In the genomic region with DNA sequence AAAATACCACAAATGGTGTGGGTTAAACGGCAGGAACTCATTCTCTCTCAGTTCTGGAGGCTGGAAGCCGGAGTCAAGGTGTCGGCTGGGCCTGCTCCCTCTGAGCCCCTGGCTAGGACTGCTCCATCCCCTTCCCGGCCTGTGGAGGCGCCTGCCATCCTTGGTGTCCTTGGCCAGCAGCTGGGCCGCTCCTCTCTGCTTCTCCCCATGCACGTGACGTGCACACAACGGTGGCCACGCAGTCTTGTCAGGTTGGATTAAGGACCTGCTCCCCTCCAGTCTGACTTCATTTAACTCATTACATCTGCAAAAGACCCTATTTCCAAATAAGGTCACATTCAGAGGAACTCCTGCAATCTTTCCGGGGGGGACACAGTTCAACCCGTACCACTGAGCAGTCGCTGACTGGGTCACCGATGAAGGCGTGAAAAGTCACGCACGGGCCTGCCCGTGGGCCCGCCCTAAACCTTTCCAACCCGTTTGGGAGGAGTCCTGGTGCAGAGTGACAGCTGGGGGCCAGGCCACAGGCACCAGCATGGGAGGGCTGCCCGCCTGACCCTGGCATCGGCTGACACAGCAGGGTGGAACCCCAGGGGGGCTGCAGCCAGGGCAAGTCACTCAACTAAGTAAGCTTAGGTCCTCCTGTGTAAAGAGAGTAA, we compare ENCODE assay signal across 19 cellular contexts.
DNase-seq lines count a peak whose midpoint lies in the region; ATAC-seq, FAIRE-seq and TF ChIP-seq lines count a peak whose summit lies in the region.
"Had no signal": no experiment of that assay in that cellular context is flagged by ENCODE, and none has a peak within 500 bp of the region (broad histone marks: within the 10 kb centered on the region; RNA-seq: fewer than 3 reads in every experiment).

No MANE protein-coding gene starts in this region.

- no peak overlapping the region for H2BK20ac ChIP-seq in H1 (ENCODE audit: low read length)

- H3K36me3 Mint-ChIP-seq in neural progenitor cell = no peaks in the 10 kb centered on the region

- H4K8ac ChIP-seq in H1 (ENCODE audit: extremely low read depth, insufficient read depth, low read length) = no peak overlapping the region

- H3K56ac ChIP-seq in H1 (replicated peaks; ENCODE audit: insufficient read length, low read depth, low read length) = no peak overlapping the region

- no peak overlapping the region for H2BK120ac ChIP-seq in H1 (replicated peaks; ENCODE audit: low read depth, low read length)

- H2BK15ac ChIP-seq in H1 (ENCODE audit: low read length) = 0 out of 2 replicates have a peak overlapping the region, but pooled peaks have one; percentile 29

- H3F3A ChIP-seq in neural progenitor cell (ENCODE audit: low read depth) = no peaks in the 10 kb centered on the region

- H3K27me3 ChIP-seq in HL-60 (ENCODE audit: insufficient read depth, poor library complexity, severe bottlenecking) (no peaks in the 10 kb centered on the region), H1 (replicated peaks in 1 of 4; ENCODE audit: control insufficient read depth in 3 of 4, extremely low read depth in 1 of 4, insufficient read depth in 3 of 4, low read length in 3 of 4) (no peaks in the 10 kb centered on the region), neural progenitor cell (no peaks in the 10 kb centered on the region), thyroid gland (no peaks in the 10 kb centered on the region), ovary (no peaks in the 10 kb centered on the region)

- peaks cover 8% of the 10 kb centered on the region for H3K4me1 Mint-ChIP-seq in neural progenitor cell

- H3K79me2 ChIP-seq in H1 (ENCODE audit: control insufficient read depth in 1 of 2, insufficient read depth in 2 of 2, low read length in 2 of 2) (no peaks in the 10 kb centered on the region), neural progenitor cell (ENCODE audit: low read depth) (no peaks in the 10 kb centered on the region)

- H3K4me2 ChIP-seq in H1 (ENCODE audit: insufficient read depth in 1 of 2, low read depth in 2 of 2, low read length in 2 of 2) (no peak overlapping the region), neural progenitor cell (no peak overlapping the region)

- H3K9ac ChIP-seq in H1 (replicated peaks in 1 of 4; ENCODE audit: extremely low read depth in 1 of 4, low read depth in 3 of 4, low read length in 3 of 4) = no peak overlapping the region
- H3K9ac ChIP-seq in neural progenitor cell = no peak overlapping the region

- H3K79me1 ChIP-seq in H1 (ENCODE audit: low read depth, low read length) = no peaks in the 10 kb centered on the region

- no peaks in the 10 kb centered on the region for H3K36me3 ChIP-seq in H1 (ENCODE audit: control insufficient read depth in 2 of 4, insufficient read depth in 4 of 4, low read length in 3 of 4)
- no peaks in the 10 kb centered on the region for H3K36me3 ChIP-seq in neural progenitor cell
- H3K36me3 ChIP-seq in thyroid gland = no peaks in the 10 kb centered on the region
- H3K36me3 ChIP-seq in ovary = no peaks in the 10 kb centered on the region

- H2BK5ac ChIP-seq in H1 (ENCODE audit: low read depth, low read length) = no peak overlapping the region

- H3K4me3 Mint-ChIP-seq in neural progenitor cell = no peak overlapping the region

- H3K23ac ChIP-seq in H1 (ENCODE audit: insufficient read length) = no peak overlapping the region

- H3K23me2 ChIP-seq in H1 (ENCODE audit: low read depth, low read length) = no peaks in the 10 kb centered on the region

- H3K27ac ChIP-seq in HL-60 (replicated peaks) (peak overlapping the region; percentile 88), H1 (ENCODE audit: low read depth, low read length) (no peak overlapping the region), neural progenitor cell (no peak overlapping the region), thyroid gland (peak overlapping the region in 2 of 3 donors; percentile 25 to 39), ovary (no peak overlapping the region)
- H3K27ac ChIP-seq: C4-2B had no signal

- intact Hi-C loops in thyroid gland (cut with DNase I) (no loop called here), ovary (cut with DNase I) (loop anchor here in 1 of 4 donors (10.0 kb wide), 1 partner anchor 170 kb away; no protein-coding TSS in a partner anchor)

- no peak overlapping the region for H3K14ac ChIP-seq in H1 (ENCODE audit: insufficient read length)

- TF ChIP-seq CTCF in HL-60 (IDR thresholded peaks at IDR 0.05; ENCODE audit: insufficient read depth, low read length) (no peak), H1 (IDR thresholded peaks at IDR 0.05; ENCODE audit: control extremely low read depth in 1 of 3, insufficient read depth in 1 of 3, low read depth in 1 of 3, low read length in 3 of 3) (peak in 1 of 3 experiments; percentile 7; a peak in 1 of 4 replicates), neural progenitor cell (IDR thresholded peaks at IDR 0.05) (no peak), thyroid gland (IDR thresholded peaks at IDR 0.05) (no peak), ovary (IDR thresholded peaks at IDR 0.05) (no peak)

- no peak overlapping the region for H3K4me3 ChIP-seq in HL-60 (replicated peaks; ENCODE audit: insufficient read depth, low read length)
- H3K4me3 ChIP-seq in H1 (ENCODE audit: extremely low read depth in 1 of 4, insufficient read depth in 2 of 4, low read depth in 3 of 4, low read length in 4 of 4) = no peak overlapping the region
- no peak overlapping the region for H3K4me3 ChIP-seq in neural progenitor cell
- H3K4me3 ChIP-seq in thyroid gland (replicated peaks in 1 of 3) = no peak overlapping the region
- H3K4me3 ChIP-seq in ovary = no peak overlapping the region

- H4K20me1 ChIP-seq in H1 (replicated peaks in 1 of 2; ENCODE audit: control insufficient read depth in 1 of 2, insufficient read depth in 2 of 2, low read length in 2 of 2) (no peaks in the 10 kb centered on the region), neural progenitor cell (ENCODE audit: low read depth) (no peaks in the 10 kb centered on the region)

- no peak; a peak in 1 of 4 replicates for TF ChIP-seq RAD21 in H1 (IDR thresholded peaks at IDR 0.05 in 1 of 2, conservative IDR thresholded peaks at IDR 0.05 in 1 of 2; ENCODE audit: low read depth in 2 of 2, low read length in 2 of 2)

- no peak overlapping the region for H3K18ac ChIP-seq in H1 (ENCODE audit: extremely low read depth, low read length)

- H2AFZ ChIP-seq in H1 (ENCODE audit: low read length) (no peak overlapping the region), neural progenitor cell (replicated peaks) (no peak overlapping the region)

- 0 out of 2 replicates have a peak overlapping the region, but pooled peaks have one; percentile 75 for H2BK12ac ChIP-seq in H1 (ENCODE audit: low read depth, low read length)

- no peak for TF ChIP-seq EP300 in H1 (IDR thresholded peaks at IDR 0.05; ENCODE audit: borderline replicate concordance in 1 of 2, low read depth in 2 of 2, low read length in 2 of 2)
- no peak for TF ChIP-seq EP300 in ovary (IDR thresholded peaks at IDR 0.05)

- TF ChIP-seq POLR2A in H1 (IDR thresholded peaks at IDR 0.05; ENCODE audit: control extremely low read depth in 1 of 2, low read depth in 2 of 2, low read length in 2 of 2) (no peak), thyroid gland (IDR thresholded peaks at IDR 0.05) (no peak), ovary (IDR thresholded peaks at IDR 0.05) (no peak)

- no peaks in the 10 kb centered on the region for H3K9me3 Mint-ChIP-seq in neural progenitor cell

- H2AK5ac ChIP-seq in H1 (ENCODE audit: low read depth, low read length) = no peak overlapping the region

- DNase-seq in HL-60 (ENCODE audit: low read depth in 1 of 2, low spot score in 1 of 2) (no peak), H1 (ENCODE audit: low read depth in 1 of 2, low spot score in 2 of 2) (no peak), neural progenitor cell (ENCODE audit: low spot score) (no peak), thyroid gland (peak; percentile 36 to 46), LoVo (ENCODE audit: low spot score) (no peak), ovary (no peak)
- DNase-seq: KG1, NCI-H1417, NCI-H187, NCI-H2227 treated with DMSO at 0.1 percent for 48 hours, NCI-H510A treated with DMSO at 0.1 percent for 48 hours, NCI-H82, OCI-M1, SHP77 had no signal

- POLR2A ChIA-PET in H1 (lab: Charles Lee; ENCODE audit: partially characterized antibody) = interaction anchor here (1.1 kb wide), 1 partner anchor 99 kb away, joined by 3 read pairs; no protein-coding TSS in a partner anchor

- peak overlapping the region; percentile 15 for H3K27ac Mint-ChIP-seq in neural progenitor cell

- WGBS in H1 (ENCODE audit: extremely low coverage in 1 of 2, insufficient coverage in 1 of 2, insufficient read length in 1 of 2, insufficient replicate concordance in 2 of 2, low coverage in 1 of 2, low lambda C conversion rate in 2 of 2, missing lambda C conversion rate in 1 of 2), 2 experiments = 92% methylated on average over 22 of the region's 22 CpGs; no CpG with 5 or more reads in 1 of the 2 experiments
- WGBS in thyroid gland, 2 donors = 88 to 92% methylated on average over 18 to 22 of the region's 22 CpGs
- WGBS in ovary, 3 donors = 84 to 92% (median 88%) methylated on average over 22 of the region's 22 CpGs

- H4K5ac ChIP-seq in H1 (ENCODE audit: insufficient read length, low read depth, low read length) = no peak overlapping the region

- CTCF ChIA-PET in H1 (lab: Charles Lee; ENCODE audit: partially characterized antibody) = interaction anchor here (1.0 to 1.5 kb wide), 5 partner anchors 18 to 171 kb away, joined by 3 to 4 read pairs (median 4); a partner anchor contains a TSS

- no peak overlapping the region for H3K4ac ChIP-seq in H1 (replicated peaks; ENCODE audit: insufficient read length, low read depth, low read length)

- H3K4me1 ChIP-seq in H1 (replicated peaks in 1 of 4; ENCODE audit: control insufficient read depth in 3 of 4, insufficient read depth in 4 of 4, low read length in 3 of 4) = peaks cover 3 to 7% (median 5%) of the 10 kb centered on the region in 4 experiments; a peak in 5 of 7 replicates
- H3K4me1 ChIP-seq in neural progenitor cell = no peaks in the 10 kb centered on the region
- peaks cover 12 to 13% of the 10 kb centered on the region in 2 donors for H3K4me1 ChIP-seq in thyroid gland
- H3K4me1 ChIP-seq in ovary (ENCODE audit: insufficient read depth) = no peaks in the 10 kb centered on the region

- no peak overlapping the region for H4K91ac ChIP-seq in H1 (replicated peaks; ENCODE audit: insufficient read length, low read length)

- H3K9me3 ChIP-seq in H1 (ENCODE audit: insufficient read depth in 2 of 2, low read depth in 1 of 2, low read length in 1 of 2) = no peaks in the 10 kb centered on the region
- no peaks in the 10 kb centered on the region for H3K9me3 ChIP-seq in neural progenitor cell (ENCODE audit: low read depth)
- H3K9me3 ChIP-seq in thyroid gland = no peaks in the 10 kb centered on the region
- H3K9me3 ChIP-seq in ovary = no peaks in the 10 kb centered on the region

- FAIRE-seq in H1 (lab: Jason Lieb, UNC) = no peak
- FAIRE-seq: HepG2 had no signal

- H3K27me3 Mint-ChIP-seq in neural progenitor cell (ENCODE audit: insufficient read depth, low read depth) = no peaks in the 10 kb centered on the region

- ATAC-seq in GM21529 (IDR thresholded peaks at IDR 0.05; ENCODE audit: unreplicated experiment) = no peak
- ATAC-seq: HCT116, HepG2, SK-N-SH treated with all-trans-retinoic acid at 6 μM for 48 hours had no signal

TF ChIP-seq in H1, 55 proteins besides CTCF, POLR2A, EP300 and RAD21 (continues in another document):
- TF ChIP-seq POLR2AphosphoS5 (IDR thresholded peaks at IDR 0.05; ENCODE audit: low read depth, low read length) = no peak

Comparison
In these comparisons a context has a peak if more than half of its experiments do, and no peak if none do; other contexts are left out.
1. DNase-seq: peak in thyroid gland (2 of 2); none in HL-60 (0 of 2), H1 (0 of 2), neural progenitor cell (single experiment), LoVo (single experiment) and ovary (0 of 5).
2. H3K27ac ChIP-seq: peak in HL-60 (single experiment) and thyroid gland (2 of 3); none in H1 (single experiment), neural progenitor cell (single experiment) and ovary (0 of 2).